Comparison of ENCODE assay signal across 21 cellular contexts in genomic region chr2:121066526-121066925, GRCh38.
"Had no signal": no experiment of that assay in that cellular context is flagged by ENCODE, and none has a peak within 500 bp of the region (broad histone marks: within the 10 kb centered on the region; RNA-seq: fewer than 3 reads in every experiment).

No MANE protein-coding gene starts in this region.

- H3K27ac ChIP-seq: esophagus squamous epithelium, gastroesophageal sphincter, left ventricle myocardium inferior, tibial artery had no signal

- FAIRE-seq: astrocyte, colon, endothelial cell of umbilical vein, small intestine had no signal

- H3K36me3 ChIP-seq: esophagus squamous epithelium, gastroesophageal sphincter, left ventricle myocardium inferior, tibial artery had no signal

- H3K9me3 ChIP-seq: esophagus squamous epithelium, gastroesophageal sphincter, left ventricle myocardium inferior, tibial artery had no signal

- H3K4me1 ChIP-seq: tibial artery had no signal

- ATAC-seq: activated CD4-positive, CD25-positive, alpha-beta regulatory T cell treated with anti-CD3 and anti-CD28 coated beads, Interleukin-2, amount 50 U/mL, for 24 hours; activated CD8-positive, alpha-beta T cell treated with anti-CD3 and anti-CD28 coated beads, Interleukin-2, amount 10 ng/mL, durations not matched to agents 7 days and 5 days; gastroesophageal sphincter; natural killer cell; sciatic nerve; stimulated activated effector memory CD8-positive, alpha-beta T cell treated with anti-CD3 and anti-CD28 coated beads, Interleukin-12 subunit alpha, Interleukin-12 subunit beta, amount 100 ng/mL, for 72 hours; stimulated activated naive CD8-positive, alpha-beta T cell treated with anti-CD3 and anti-CD28 coated beads, Interleukin-15, amount 100 ng/mL, for 72 hours had no signal

- H3K4me3 ChIP-seq: esophagus squamous epithelium, gastroesophageal sphincter, left ventricle myocardium inferior, tibial artery had no signal

- DNase-seq: activated CD4-positive, alpha-beta T cell treated with anti-CD3 and anti-CD28 coated beads, Interleukin-2, amount 10 ng/mL, durations not matched to agents 7 days and 5 days; activated CD8-positive, alpha-beta T cell treated with anti-CD3 and anti-CD28 coated beads, Interleukin-2, amount 10 ng/mL, durations not matched to agents 7 days and 5 days; activated gamma-delta T cell; central memory CD4-positive, alpha-beta T cell; effector memory CD4-positive, alpha-beta T cell; esophagus squamous epithelium; head of caudate nucleus; left ventricle myocardium inferior; midbrain; natural killer cell; small intestine; stimulated activated CD4-positive, alpha-beta T cell treated with anti-CD3 and anti-CD28 coated beads, Interleukin-2, amount 100 ng/mL, for 24 hours; stimulated activated naive CD8-positive, alpha-beta T cell treated with anti-CD3 and anti-CD28 coated beads, Interleukin-15, amount 100 ng/mL, for 72 hours; tibial artery had no signal
